ENCODE assay signal across 27 cellular contexts in genomic region chr15:100999369-100999768, GRCh38.
DNase-seq lines count a peak whose midpoint lies in the region; ATAC-seq and TF ChIP-seq lines count a peak whose summit lies in the region.
"Had no signal": no experiment of that assay in that cellular context is flagged by ENCODE, and none has a peak within 500 bp of the region (broad histone marks: within the 10 kb centered on the region; RNA-seq: fewer than 3 reads in every experiment).

No MANE protein-coding gene starts in this region.

- no peak for TF ChIP-seq EP300 in esophagus muscularis mucosa (IDR thresholded peaks at IDR 0.05)

- H4K20me1 ChIP-seq in PC-3 (ENCODE audit: low read length) = no peaks in the 10 kb centered on the region

- H2AFZ ChIP-seq in PC-3 (ENCODE audit: low read length) = no peak overlapping the region

- no peaks in the 10 kb centered on the region for H3K36me3 Mint-ChIP-seq in activated CD8-positive, alpha-beta memory T cell treated with anti-CD3 and anti-CD28 coated beads, Interleukin-2, amount 10 ng/mL, durations not matched to agents 7 days and 5 days
- H3K36me3 Mint-ChIP-seq: naive thymus-derived CD8-positive, alpha-beta T cell had no signal

- peak; percentile 56 for DNase-seq in EL
- DNase-seq in PC-3 = peak; percentile 58
- peak; percentile 17 for DNase-seq in esophagus muscularis mucosa (ENCODE audit: extremely low spot score)
- DNase-seq in renal cortical epithelial cell (ENCODE audit: low read depth) = peak; percentile 11
- no peak for DNase-seq in activated CD8-positive, alpha-beta memory T cell treated with anti-CD3 and anti-CD28 coated beads, Interleukin-2, amount 10 ng/mL, durations not matched to agents 7 days and 5 days
- DNase-seq in OCI-M2 (lab: John Stamatoyannopoulos, UW; ENCODE audit: unreplicated experiment) = no peak
- DNase-seq: ACHN; activated CD4-positive, alpha-beta T cell treated with anti-CD3 and anti-CD28 coated beads for 48 hours; activated T-cell treated with anti-CD3 and anti-CD28 coated beads, Interleukin-2, amount 50 U/mL, for 4 hours; brain microvascular endothelial cell; dorsolateral prefrontal cortex; heart left ventricle; MG63; midbrain; naive thymus-derived CD8-positive, alpha-beta T cell; NCI-H1105 treated with DMSO at 0.1 percent for 48 hours; NCI-H2029 treated with DMSO at 0.1 percent for 48 hours; NCI-H2227 treated with DMSO at 0.1 percent for 48 hours; NCI-H748 treated with DMSO at 0.1 percent for 48 hours; occipital lobe; small intestine; stimulated activated CD4-positive, alpha-beta T cell treated with anti-CD3 and anti-CD28 coated beads, Interleukin-1b, Interleukin-23, amount 100 ng/mL, for 48 hours; WERI-Rb-1 had no signal

- TF ChIP-seq POLR2A in esophagus muscularis mucosa (IDR thresholded peaks at IDR 0.05; ENCODE audit: low read depth) = no peak

- ATAC-seq in PC-3 = peak; percentile 65
- no peak for ATAC-seq in HG02981 (IDR thresholded peaks at IDR 0.05; ENCODE audit: unreplicated experiment)
- no peak for ATAC-seq in activated CD8-positive, alpha-beta memory T cell treated with anti-CD3 and anti-CD28 coated beads, Interleukin-2, amount 10 ng/mL, durations not matched to agents 7 days and 5 days
- ATAC-seq: activated T-cell treated with anti-CD3 and anti-CD28 coated beads, Interleukin-2, amount 50 U/mL, for 4 hours; heart left ventricle; naive thymus-derived CD8-positive, alpha-beta T cell had no signal

- TF ChIP-seq CTCF in PC-3 (conservative IDR thresholded peaks at IDR 0.05; ENCODE audit: low read depth, low read length) (no peak), esophagus muscularis mucosa (IDR thresholded peaks at IDR 0.05) (no peak)

- H3K27me3 ChIP-seq in PC-3 (ENCODE audit: low read length) = no peaks in the 10 kb centered on the region
- H3K27me3 ChIP-seq in esophagus muscularis mucosa = no peaks in the 10 kb centered on the region
- H3K27me3 ChIP-seq: brain microvascular endothelial cell, dorsolateral prefrontal cortex, heart left ventricle, MG63, tibial nerve had no signal

- H3K4me1 ChIP-seq in PC-3 (ENCODE audit: insufficient read depth, low read length) (peaks cover 28% of the 10 kb centered on the region), esophagus muscularis mucosa (peaks cover 0 to 11% (median 4%) of the 10 kb centered on the region in 4 donors)

- H3K4me1 Mint-ChIP-seq in activated CD8-positive, alpha-beta memory T cell treated with anti-CD3 and anti-CD28 coated beads, Interleukin-2, amount 10 ng/mL, durations not matched to agents 7 days and 5 days = no peaks in the 10 kb centered on the region
- H3K4me1 Mint-ChIP-seq: naive thymus-derived CD8-positive, alpha-beta T cell had no signal

- H3K4me2 ChIP-seq in PC-3 (ENCODE audit: low read length) = peak overlapping the region; percentile 43

- peaks cover 44% of the 10 kb centered on the region for H3K27me3 Mint-ChIP-seq in activated CD8-positive, alpha-beta memory T cell treated with anti-CD3 and anti-CD28 coated beads, Interleukin-2, amount 10 ng/mL, durations not matched to agents 7 days and 5 days

- peak overlapping the region; percentile 35 for H3K27ac ChIP-seq in PC-3 (ENCODE audit: low read length)
- H3K27ac ChIP-seq in esophagus muscularis mucosa (replicated peaks in 1 of 4) = no peak overlapping the region
- H3K27ac ChIP-seq: brain microvascular endothelial cell, C4-2B, dorsolateral prefrontal cortex, heart left ventricle, tibial nerve, WERI-Rb-1 had no signal

- H3K9me3 Mint-ChIP-seq in activated CD8-positive, alpha-beta memory T cell treated with anti-CD3 and anti-CD28 coated beads, Interleukin-2, amount 10 ng/mL, durations not matched to agents 7 days and 5 days (ENCODE audit: low read depth) = no peaks in the 10 kb centered on the region
- H3K9me3 Mint-ChIP-seq: activated T-cell treated with anti-CD3 and anti-CD28 coated beads, Interleukin-2, amount 50 U/mL, for 4 hours; naive thymus-derived CD8-positive, alpha-beta T cell; T-helper 2 cell treated with Interferon-gamma antibody and Interleukin-4, amounts not matched to agents 5 μg/mL and 100 μg/mL, for 36 hours had no signal

- H3K9me3 ChIP-seq in PC-3 (ENCODE audit: low read length) (no peaks in the 10 kb centered on the region), esophagus muscularis mucosa (no peaks in the 10 kb centered on the region)
- H3K9me3 ChIP-seq: heart left ventricle, tibial nerve had no signal

- no peaks in the 10 kb centered on the region for H3K79me2 ChIP-seq in PC-3 (ENCODE audit: low read length)

- POLR2A ChIA-PET in PC-3 (lab: Charles Lee; ENCODE audit: unreplicated experiment) = no interaction called here

- no peaks in the 10 kb centered on the region for H3K9me2 ChIP-seq in PC-3 (replicated peaks; ENCODE audit: low read length)

- CTCF ChIA-PET in PC-3 (lab: Charles Lee) = no interaction called here
- CTCF ChIA-PET in activated CD8-positive, alpha-beta memory T cell treated with anti-CD3 and anti-CD28 coated beads, Interleukin-2, amount 10 ng/mL, durations not matched to agents 7 days and 5 days (lab: Charles Lee) = interaction anchor here (1.4 to 7.0 kb wide), 5 partner anchors 9 to 259 kb away, joined by 4 to 60 read pairs (median 4); partner anchors contain the start of gene LRRK1

- H3F3A ChIP-seq in PC-3 (ENCODE audit: low read length, unreplicated experiment) = no peaks in the 10 kb centered on the region

- 74% methylated on average over 3 of the region's 3 CpGs for WGBS in esophagus muscularis mucosa

- no peak overlapping the region for H3K27ac Mint-ChIP-seq in activated CD8-positive, alpha-beta memory T cell treated with anti-CD3 and anti-CD28 coated beads, Interleukin-2, amount 10 ng/mL, durations not matched to agents 7 days and 5 days
- H3K27ac Mint-ChIP-seq: naive thymus-derived CD8-positive, alpha-beta T cell; T-helper 2 cell treated with Interferon-gamma antibody and Interleukin-4, amounts not matched to agents 5 μg/mL and 100 μg/mL, for 36 hours had no signal

- no peaks in the 10 kb centered on the region for H3K36me3 ChIP-seq in PC-3 (ENCODE audit: low read depth, low read length)
- peaks cover 0 to 4% (median 0%) of the 10 kb centered on the region in 4 donors for H3K36me3 ChIP-seq in esophagus muscularis mucosa
- H3K36me3 ChIP-seq: brain microvascular endothelial cell, WERI-Rb-1 had no signal

- H3K4me3 ChIP-seq in PC-3 (ENCODE audit: low read length) (no peak overlapping the region), esophagus muscularis mucosa (no peak overlapping the region)
- H3K4me3 ChIP-seq: dorsolateral prefrontal cortex, heart left ventricle, MG63, tibial nerve had no signal

- H3K9ac ChIP-seq in PC-3 (ENCODE audit: low read length) = no peak overlapping the region

- no TSS peak for BruUV-seq in PC-3 (replicated peaks; lab: Mats Ljungman, UMichigan)

- H3K4me3 Mint-ChIP-seq in activated CD8-positive, alpha-beta memory T cell treated with anti-CD3 and anti-CD28 coated beads, Interleukin-2, amount 10 ng/mL, durations not matched to agents 7 days and 5 days = no peak overlapping the region
- H3K4me3 Mint-ChIP-seq: activated T-cell treated with anti-CD3 and anti-CD28 coated beads, Interleukin-2, amount 50 U/mL, for 4 hours; naive thymus-derived CD8-positive, alpha-beta T cell; T-helper 2 cell treated with Interferon-gamma antibody and Interleukin-4, amounts not matched to agents 5 μg/mL and 100 μg/mL, for 36 hours had no signal

- intact Hi-C loops in PC-3 (cut with micrococcal nuclease) = loop anchor here (1.0 kb wide), 1 partner anchor 41 kb away; no protein-coding TSS in a partner anchor
- intact Hi-C loops in esophagus muscularis mucosa (cut with DNase I) = no loop called here

Comparison
In these comparisons a context has a peak if more than half of its experiments do, and no peak if none do; other contexts are left out.
1. DNase-seq: peak in EL (single experiment), PC-3 (single experiment), esophagus muscularis mucosa (single experiment) and renal cortical epithelial cell (single experiment); none in activated CD8-positive, alpha-beta memory T cell treated with anti-CD3 and anti-CD28 coated beads, Interleukin-2, amount 10 ng/mL, durations not matched to agents 7 days and 5 days (single experiment) and OCI-M2 (single experiment).